ENCODE assay signal across 1 cellular context in genomic region chr4:533318-534100, GRCh38.
TF ChIP-seq lines count a peak whose summit lies in the region.

No MANE protein-coding gene starts in this region.

TF ChIP-seq in SK-N-SH treated with all-trans-retinoic acid at 6 μM for 48 hours, 23 proteins besides CTCF, POLR2A, EP300 and RAD21 (continued from another document):
- no peak for TF ChIP-seq CSRNP3 (CRISPR knock-in tag; IDR thresholded peaks at IDR 0.05)
